23 cellular contexts compared by ENCODE assay signal in genomic region chr19:53896682-53897081, GRCh38. TPM values are rescaled to one million over a fixed set of nuclear protein-coding genes. Genes with fewer than 3 reads are reported as not detected.
DNase-seq lines count a peak whose midpoint lies in the region; ATAC-seq, FAIRE-seq and TF ChIP-seq lines count a peak whose summit lies in the region.
"Had no signal": no experiment of that assay in that cellular context is flagged by ENCODE, and none has a peak within 500 bp of the region (broad histone marks: within the 10 kb centered on the region; RNA-seq: fewer than 3 reads in every experiment).

No MANE protein-coding gene starts in this region.

- no peak for FAIRE-seq in A549 (lab: Jason Lieb, UNC)

- peaks cover 41% of the 10 kb centered on the region for H3K4me1 Mint-ChIP-seq in WTC11
- peaks cover 21% of the 10 kb centered on the region for H3K4me1 Mint-ChIP-seq in neural crest cell

- CTCF ChIA-PET in A549 (lab: Yijun Ruan, JAX) (interaction anchor here (1.6 to 6.3 kb wide), 6 partner anchors 9 to 134 kb away, joined by 4 to 38 read pairs (median 8); partner anchors contain the start of genes CACNG7 and PRKCG), HEK293 (lab: Yijun Ruan, JAX) (interaction anchor here (0.6 to 1.8 kb wide), 4 partner anchors 104 to 240 kb away, joined by 3 to 5 read pairs (median 4); no protein-coding TSS in a partner anchor), WTC11 (lab: Charles Lee) (interaction anchor here (0.7 to 1.7 kb wide), 4 partner anchors 10 to 133 kb away, joined by 3 to 11 read pairs (median 4); no protein-coding TSS in a partner anchor)

- POLR2A ChIA-PET in A549 (lab: Yijun Ruan, JAX) (no interaction called here), HEK293 (lab: Yijun Ruan, JAX) (no interaction called here), WTC11 (lab: Charles Lee) (interaction anchor here (2.9 kb wide), 1 partner anchor 29 kb away, joined by 24 read pairs; the partner anchor contains the start of gene MYADM)

- H3K9me3 ChIP-seq in A549 (no peaks in the 10 kb centered on the region), HEK293 (ENCODE audit: control insufficient read depth, insufficient read depth, low read depth, low read length) (no peaks in the 10 kb centered on the region)
- H3K9me3 ChIP-seq: BLaER1, MG63, SJCRH30 had no signal

- H3K27me3 Mint-ChIP-seq in WTC11 (ENCODE audit: low read depth): peaks cover 5% of the 10 kb centered on the region; the same call in 1 of the 2 replicates
- peaks cover 73% of the 10 kb centered on the region for H3K27me3 Mint-ChIP-seq in neural crest cell (ENCODE audit: low read depth)

- H3K4me1 ChIP-seq in A549: peaks cover 15% of the 10 kb centered on the region; the same call in 2 of the 3 replicates
- no peaks in the 10 kb centered on the region for H3K4me1 ChIP-seq in HEK293 (ENCODE audit: control insufficient read depth, insufficient read depth, low read length)
- H3K4me1 ChIP-seq: SJCRH30 had no signal

- H3K27ac Mint-ChIP-seq in WTC11 (no peak overlapping the region), neural crest cell (ENCODE audit: unreplicated experiment) (no peak overlapping the region)
- H3K27ac Mint-ChIP-seq: CD4-positive, CD25-positive, alpha-beta regulatory T cell had no signal

- no peak overlapping the region for H3K4me3 ChIP-seq in A549
- no peak overlapping the region for H3K4me3 ChIP-seq in HEK293 (ENCODE audit: low read depth, low read length)
- H3K4me3 ChIP-seq: BLaER1, GM23248, MG63, SJCRH30 had no signal

- H3K4me3 Mint-ChIP-seq in WTC11: peak overlapping the region; percentile 10; the same call in 1 of the 2 replicates
- peak overlapping the region; percentile 10 for H3K4me3 Mint-ChIP-seq in neural crest cell

- no peaks in the 10 kb centered on the region for H3K36me3 ChIP-seq in HEK293 (ENCODE audit: control insufficient read depth in 2 of 2, insufficient read depth in 1 of 2, low read length in 2 of 2)
- H3K36me3 ChIP-seq: BLaER1, MG63, SJCRH30 had no signal

- H3K36me3 Mint-ChIP-seq in WTC11 (peaks cover 20% of the 10 kb centered on the region), neural crest cell (ENCODE audit: low read depth) (no peaks in the 10 kb centered on the region)
- H3K36me3 Mint-ChIP-seq: CD4-positive, CD25-positive, alpha-beta regulatory T cell had no signal

- H3K4me2 ChIP-seq in A549: no peak overlapping the region

- H3K9me3 Mint-ChIP-seq in WTC11: no peaks in the 10 kb centered on the region
- H3K9me3 Mint-ChIP-seq in neural crest cell: no peaks in the 10 kb centered on the region

- TF ChIP-seq EP300 in A549 (IDR thresholded peaks at IDR 0.05): no peak

- TF ChIP-seq CTCF in A549 (IDR thresholded peaks at IDR 0.05): no peak
- no peak for TF ChIP-seq CTCF in HEK293 (tag by site-specific recombination; IDR thresholded peaks at IDR 0.05)
- TF ChIP-seq CTCF in WTC11 (IDR thresholded peaks at IDR 0.05): no peak
- TF ChIP-seq CTCF in neural crest cell (conservative IDR thresholded peaks at IDR 0.05): no peak

- H3K27ac ChIP-seq in A549 (no peak overlapping the region), HEK293 (ENCODE audit: extremely low read depth, low read depth, low read length) (no peak overlapping the region)
- H3K27ac ChIP-seq: BLaER1, GM23248, SJCRH30 had no signal

- no peak for TF ChIP-seq RAD21 in A549 (conservative IDR thresholded peaks at IDR 0.05 in 1 of 2, IDR thresholded peaks at IDR 0.05 in 1 of 2)

- TF ChIP-seq POLR2A in A549 (IDR thresholded peaks at IDR 0.05; ENCODE audit: low read length): no peak

- 57% methylated on average over 4 of the region's 4 CpGs for WGBS in A549 (ENCODE audit: missing lambda C conversion rate)

- DNase-seq in A549 (ENCODE audit: low read depth in 1 of 2, low spot score in 1 of 2) (no peak), WTC11 (ENCODE audit: low spot score) (no peak), neural crest cell (ENCODE audit: low read depth, low spot score) (no peak)
- DNase-seq: CD4-positive, CD25-positive, alpha-beta regulatory T cell; GM23248; KBM-7; MG63; NCI-H2029; NCI-H446; NCI-H526; NCI-H82; NK-92 treated with Interleukin-12 subunit alpha and Interleukin-12 subunit beta, amount 100 ng/mL, for 24 hours; PC-3; SJCRH30 had no signal

- ATAC-seq in A549 (no peak), WTC11 (no peak), GM21381 (IDR thresholded peaks at IDR 0.05; ENCODE audit: unreplicated experiment) (no peak), GM18858 (IDR thresholded peaks at IDR 0.05; ENCODE audit: unreplicated experiment) (no peak), GM19455 (IDR thresholded peaks at IDR 0.05; ENCODE audit: unreplicated experiment) (no peak)
- ATAC-seq: PC-3, Right ventricle myocardium inferior had no signal

TF ChIP-seq in A549, 52 proteins besides CTCF, POLR2A, EP300 and RAD21 (continues in another document):
- no peak for TF ChIP-seq KDM5A (IDR thresholded peaks at IDR 0.05)

TF ChIP-seq in HEK293, 187 proteins besides CTCF, POLR2A, EP300 and RAD21 (continues in another document):
- peak; percentile 94 for TF ChIP-seq REST (tag by site-specific recombination; IDR thresholded peaks at IDR 0.05)

TF ChIP-seq in WTC11, 78 proteins besides CTCF, POLR2A, EP300 and RAD21 (continues in another document):
- TF ChIP-seq SOX15 (CRISPR knock-in tag; IDR thresholded peaks at IDR 0.05) (no peak), ATF3 (CRISPR knock-in tag; conservative IDR thresholded peaks at IDR 0.05) (no peak), E2F4 (CRISPR knock-in tag; IDR thresholded peaks at IDR 0.05; ENCODE audit: borderline replicate concordance, low read depth) (no peak), CDX4 (CRISPR knock-in tag; IDR thresholded peaks at IDR 0.05; ENCODE audit: borderline replicate concordance) (no peak), ZMAT4 (CRISPR knock-in tag; IDR thresholded peaks at IDR 0.05) (no peak), IRF2 (CRISPR knock-in tag; IDR thresholded peaks at IDR 0.05; ENCODE audit: borderline replicate concordance, low read depth) (no peak), ZNF512 (CRISPR knock-in tag; IDR thresholded peaks at IDR 0.05; ENCODE audit: borderline replicate concordance) (no peak), SMAD3 (CRISPR knock-in tag; IDR thresholded peaks at IDR 0.05; ENCODE audit: borderline replicate concordance) (no peak)

RNA-seq across cellular contexts. Expression of gene CACNG7, which starts 12.4 kb away (rescaled TPM):
- polyA plus RNA-seq in A549 (2011; rRNA removed): 11.5 and 12.8 TPM in 2 replicates
- 26.4 and 37.4 TPM in 2 replicates for polyA plus RNA-seq in A549 (2012; cell fraction: cytosol; rRNA removed)
- 33.7 and 37.2 TPM in 2 replicates for polyA plus RNA-seq in A549 (2012; cell fraction: nucleus; rRNA removed)
- polyA plus RNA-seq in A549 (2017; fragmentation: RNase III; extraction: RNeasy Plus Mini Kit Qiagen cat#74134 plus additional on column Dnase treatment): 6.3 to 7.6 TPM (median 6.8 TPM) in 3 replicates
- polyA minus RNA-seq in A549 (2011; rRNA and poly(A)+ RNA removed): 6.0 and 7.6 TPM in 2 replicates
- 33.3 to 44.1 TPM (median 43.2 TPM) in 3 replicates for total RNA-seq in WTC11 (2021)
- total RNA-seq in neural crest cell: 25.3 and 26.4 TPM in 2 replicates
- total RNA-seq: A172; CD4-positive, CD25-positive, alpha-beta regulatory T cell; GM23248; HT-29; PC-3; Right ventricle myocardium inferior; RPMI7951; SJCRH30 had no signal
- polyA plus RNA-seq: CD4-positive, CD25-positive, alpha-beta regulatory T cell; GM23248 had no signal

RNA-seq across cellular contexts. Expression of gene PRKCG, which starts 14.7 kb away (rescaled TPM):
- 0.61 and 0.79 TPM in 2 replicates for polyA plus RNA-seq in A549 (2011; rRNA removed)
- polyA plus RNA-seq in A549 (2012; cell fraction: cytosol; rRNA removed): 1.2 and 1.3 TPM in 2 replicates
- 8.9 and 9.2 TPM in 2 replicates for polyA plus RNA-seq in A549 (2012; cell fraction: nucleus; rRNA removed)
- 0.81 to 0.96 TPM (median 0.81 TPM) in 3 replicates for polyA plus RNA-seq in A549 (2017; fragmentation: RNase III; extraction: RNeasy Plus Mini Kit Qiagen cat#74134 plus additional on column Dnase treatment)
- 1.5 and 2.6 TPM in 2 replicates for polyA minus RNA-seq in A549 (2011; rRNA and poly(A)+ RNA removed)
- total RNA-seq in WTC11 (2021): 23.0 to 30.0 TPM (median 27.5 TPM) in 3 replicates
- total RNA-seq in neural crest cell: 0.55 and 0.65 TPM in 2 replicates
- total RNA-seq: A172; CD4-positive, CD25-positive, alpha-beta regulatory T cell; GM23248; Right ventricle myocardium inferior; RPMI7951 had no signal
- polyA plus RNA-seq: CD4-positive, CD25-positive, alpha-beta regulatory T cell; GM23248 had no signal

RNA-seq across cellular contexts. Expression of gene MYADM, which starts 29.0 kb away (rescaled TPM):
- polyA plus RNA-seq in A549 (2011; rRNA removed) (37.7 and 56.1 TPM in 2 replicates), A549 (2017; fragmentation: RNase III; extraction: RNeasy Plus Mini Kit Qiagen cat#74134 plus additional on column Dnase treatment) (90.4 to 103 TPM (median 90.7 TPM) in 3 replicates)
- 83.9 and 158 TPM in 2 replicates for polyA plus RNA-seq in A549 (2012; cell fraction: cytosol; rRNA removed)
- polyA plus RNA-seq in A549 (2012; cell fraction: nucleus; rRNA removed): 385 and 422 TPM in 2 replicates
- polyA minus RNA-seq in A549 (2011; rRNA and poly(A)+ RNA removed): 50.8 and 63.0 TPM in 2 replicates
- total RNA-seq in WTC11 (2021) (78.6 to 86.4 TPM (median 79.7 TPM) in 3 replicates), neural crest cell (15.0 and 19.1 TPM in 2 replicates)

Comparison
In these comparisons a context has a peak if more than half of its experiments do, and no peak if none do; other contexts are left out.
1. RNA of gene PRKCG, which starts 14.7 kb away (total RNA-seq): 23.0 to 30.0 TPM in WTC11; 0.55 to 0.65 TPM in neural crest cell; every median in the first group is over 10 times any median in the second.